In the genomic region with DNA sequence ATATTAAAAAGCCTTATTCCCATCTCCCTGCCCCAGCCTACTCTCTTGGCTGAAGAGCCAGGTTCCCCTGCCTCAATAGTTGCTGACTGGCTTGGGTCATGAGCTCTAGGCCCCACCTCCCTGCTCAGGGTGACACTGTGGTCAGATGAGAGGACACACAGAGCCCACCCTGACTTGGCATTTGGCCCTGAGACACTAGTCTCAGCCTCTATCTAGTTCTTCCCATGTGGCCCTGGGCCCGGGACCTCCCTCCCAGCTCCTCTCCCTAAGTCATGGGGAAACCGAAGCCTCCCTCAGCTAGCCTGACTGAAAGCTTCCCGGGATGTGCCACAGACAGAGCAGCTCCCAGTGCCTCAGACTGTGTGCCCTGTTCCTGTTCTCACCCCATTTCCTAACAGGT, we compare ENCODE assay signal across 27 cellular contexts. TPM values are rescaled to one million over a fixed set of nuclear protein-coding genes. Genes with fewer than 3 reads are reported as not detected.
DNase-seq lines count a peak whose midpoint lies in the region; ATAC-seq, FAIRE-seq and TF ChIP-seq lines count a peak whose summit lies in the region.
"Had no signal": no experiment of that assay in that cellular context is flagged by ENCODE, and none has a peak within 500 bp of the region (broad histone marks: within the 10 kb centered on the region; RNA-seq: fewer than 3 reads in every experiment).

No MANE protein-coding gene starts in this region.

- no peaks in the 10 kb centered on the region for H3K9me3 ChIP-seq in heart left ventricle
- H3K9me3 ChIP-seq in K562 (replicated peaks; ENCODE audit: control insufficient read depth, insufficient read depth, low read depth, low read length), result no peaks in the 10 kb centered on the region
- H3K9me3 ChIP-seq in smooth muscle cell (replicated peaks; ENCODE audit: low read depth), result no peaks in the 10 kb centered on the region
- H3K9me3 ChIP-seq: lower lobe of right lung, thyroid gland had no signal

- H3K4me1 ChIP-seq in heart left ventricle (peaks cover 3 to 84% (median 68%) of the 10 kb centered on the region in 12 donors), K562 (replicated peaks in 1 of 2; ENCODE audit: control insufficient read depth in 2 of 2, insufficient read depth in 2 of 2, low read length in 2 of 2) (peaks cover 9 to 13% of the 10 kb centered on the region in 2 experiments; a peak in 4 of 5 replicates), smooth muscle cell (ENCODE audit: low read depth) (peaks cover 30% of the 10 kb centered on the region)

- no TSS peak for BruUV-seq in K562 (replicated peaks; lab: Mats Ljungman, UMichigan)

- no peak for TF ChIP-seq EP300 in K562 (IDR thresholded peaks at IDR 0.05; ENCODE audit: low read length)

- H3F3A ChIP-seq in smooth muscle cell (ENCODE audit: low read depth), result peaks cover 31% of the 10 kb centered on the region

- no peaks in the 10 kb centered on the region for H3K9me1 ChIP-seq in K562 (ENCODE audit: control insufficient read depth, insufficient read depth, low read length)

- no peak for TF ChIP-seq POLR2A in heart left ventricle (IDR thresholded peaks at IDR 0.05)
- no peak for TF ChIP-seq POLR2A in K562 (conservative IDR thresholded peaks at IDR 0.05)

- CTCF ChIA-PET in K562 (lab: Yijun Ruan, JAX; ENCODE audit: low intra/inter-chr PET ratio), result interaction anchor here (1.8 to 2.3 kb wide), 2 partner anchors 92 to 95 kb away, joined by 19 to 27 read pairs; no protein-coding TSS in a partner anchor

- no peak for TF ChIP-seq CTCF in heart left ventricle (IDR thresholded peaks at IDR 0.05)
- no peak for TF ChIP-seq CTCF in K562 (IDR thresholded peaks at IDR 0.05 in 2 of 3, conservative IDR thresholded peaks at IDR 0.05 in 1 of 3; ENCODE audit: insufficient read depth in 2 of 3, low read depth in 1 of 3, low read length in 3 of 3)
- no peak for TF ChIP-seq CTCF in nephron (IDR thresholded peaks at IDR 0.05; ENCODE audit: unreplicated experiment in 3 of 3)
- no peak for TF ChIP-seq CTCF in smooth muscle cell (IDR thresholded peaks at IDR 0.05; ENCODE audit: borderline replicate concordance, insufficient read depth, poor library complexity, severe bottlenecking)

- H3K36me3 ChIP-seq in heart left ventricle (peaks cover 0 to 38% (median 17%) of the 10 kb centered on the region in 9 donors), K562 (ENCODE audit: control insufficient read depth, insufficient read depth, low read length) (no peaks in the 10 kb centered on the region), smooth muscle cell (ENCODE audit: low read depth) (no peaks in the 10 kb centered on the region)
- H3K36me3 ChIP-seq: thyroid gland had no signal

- no peak overlapping the region for H2AFZ ChIP-seq in K562 (ENCODE audit: low read depth, low read length)
- H2AFZ ChIP-seq in smooth muscle cell (ENCODE audit: low read depth), result no peak overlapping the region

- peak overlapping the region in 9 of 12 donors; percentile 28 to 93 (median 89) for H3K27ac ChIP-seq in heart left ventricle
- H3K27ac ChIP-seq in K562 (ENCODE audit: extremely low read depth, low read depth, low read length), result no peak overlapping the region
- peak overlapping the region; percentile 13 for H3K27ac ChIP-seq in smooth muscle cell (ENCODE audit: low read depth)
- H3K27ac ChIP-seq: thyroid gland had no signal

- intact Hi-C loops in heart left ventricle (cut with DNase I) (loop anchor here in 8 of 10 donors (2.0 to 10.0 kb wide), 7 partner anchors 47 to 200 kb away; a partner anchor contains a TSS), Right ventricle myocardium inferior (cut with DNase I) (loop anchor here (5.0 to 10.0 kb wide), 2 partner anchors 47 to 200 kb away; a partner anchor contains a TSS), K562 (cut with micrococcal nuclease) (no loop called here)

- no peak overlapping the region for H3K4me2 ChIP-seq in K562 (ENCODE audit: insufficient read depth, low read length)
- H3K4me2 ChIP-seq in smooth muscle cell, result no peak overlapping the region

- no peaks in the 10 kb centered on the region for H3K27me3 Mint-ChIP-seq in nephron (ENCODE audit: low read depth)
- H3K27me3 Mint-ChIP-seq: activated CD4-positive, alpha-beta T cell treated with anti-CD3 and anti-CD28 coated beads for 36 hours; central memory CD8-positive, alpha-beta T cell; stimulated activated naive CD8-positive, alpha-beta T cell treated with anti-CD3 and anti-CD28 coated beads, Interleukin-15, amount 100 ng/mL, for 72 hours had no signal

- H3K27me3 ChIP-seq in heart left ventricle (no peaks in the 10 kb centered on the region), K562 (ENCODE audit: control insufficient read depth in 2 of 2, insufficient read depth in 2 of 2, low read length in 2 of 2) (peaks cover 5 to 44% of the 10 kb centered on the region in 2 experiments; a peak in 4 of 5 replicates), smooth muscle cell (ENCODE audit: low read depth) (no peaks in the 10 kb centered on the region)
- H3K27me3 ChIP-seq: thyroid gland had no signal

- peaks cover 75% of the 10 kb centered on the region for H3K4me1 Mint-ChIP-seq in nephron
- H3K4me1 Mint-ChIP-seq: activated CD4-positive, alpha-beta T cell treated with anti-CD3 and anti-CD28 coated beads for 36 hours had no signal

- peaks cover 7% of the 10 kb centered on the region for H3K36me3 Mint-ChIP-seq in nephron (ENCODE audit: low read depth)
- H3K36me3 Mint-ChIP-seq: activated naive CD8-positive, alpha-beta T cell treated with anti-CD3 and anti-CD28 coated beads, Interleukin-2, amount 10 ng/mL, durations not matched to agents 7 days and 5 days had no signal

- H3K9me3 Mint-ChIP-seq in nephron, result no peaks in the 10 kb centered on the region
- H3K9me3 Mint-ChIP-seq: activated naive CD8-positive, alpha-beta T cell treated with anti-CD3 and anti-CD28 coated beads, Interleukin-2, amount 10 ng/mL, durations not matched to agents 7 days and 5 days; central memory CD8-positive, alpha-beta T cell; stimulated activated naive CD8-positive, alpha-beta T cell treated with anti-CD3 and anti-CD28 coated beads, Interleukin-15, amount 100 ng/mL, for 72 hours had no signal

- no peak for TF ChIP-seq RAD21 in K562 (CRISPR knock-in tag; conservative IDR thresholded peaks at IDR 0.05 in 1 of 2, IDR thresholded peaks at IDR 0.05 in 1 of 2)

- H4K20me1 ChIP-seq in K562 (replicated peaks; ENCODE audit: control insufficient read depth, insufficient read depth, low read length) (peaks cover 2% of the 10 kb centered on the region; the same call in 1 of the 2 replicates), smooth muscle cell (ENCODE audit: low read depth) (peaks cover 61% of the 10 kb centered on the region)

- peak overlapping the region in 1 of 3 experiments; percentile 7 for H3K4me3 Mint-ChIP-seq in nephron

- peak overlapping the region; percentile 72 to 85 (median 80) for H3K27ac Mint-ChIP-seq in nephron
- H3K27ac Mint-ChIP-seq: activated CD4-positive, alpha-beta T cell treated with anti-CD3 and anti-CD28 coated beads for 36 hours; activated naive CD8-positive, alpha-beta T cell treated with anti-CD3 and anti-CD28 coated beads, Interleukin-2, amount 10 ng/mL, durations not matched to agents 7 days and 5 days had no signal

- WGBS in heart left ventricle, 4 donors, result 68 to 87% (median 71%) methylated on average over 3 of the region's 3 CpGs
- 38% methylated on average over 3 of the region's 3 CpGs for WGBS in K562 (ENCODE audit: insufficient coverage, low coverage, missing lambda C conversion rate)
- 82% methylated on average over 3 of the region's 3 CpGs for WGBS in smooth muscle cell (ENCODE audit: low lambda C conversion rate)

- in situ Hi-C loops in K562 (cut with MboI), result loop anchor here (10.0 kb wide), 1 partner anchor 200 kb away; no protein-coding TSS in a partner anchor

- DNase-seq in heart left ventricle (peak in 1 of 5 donors; percentile 32), Right ventricle myocardium inferior (ENCODE audit: missing footprints) (no peak), K562 (ENCODE audit: extremely low read depth in 1 of 4, low spot score in 3 of 4) (no peak), smooth muscle cell (lab: John Stamatoyannopoulos, UW; ENCODE audit: unreplicated experiment) (no peak), amygdala (lab: John Stamatoyannopoulos, UW) (no peak), NCI-H1417 (lab: John Stamatoyannopoulos, UW) (no peak)
- DNase-seq: activated CD4-positive, alpha-beta T cell treated with anti-CD3 and anti-CD28 coated beads for 36 hours; activated CD8-positive, alpha-beta memory T cell treated with anti-CD3 and anti-CD28 coated beads for 24 hours; activated effector memory CD4-positive, alpha-beta T cell treated with Interleukin-2 at 50 U/mL for 16 hours; activated naive CD8-positive, alpha-beta T cell treated with anti-CD3 and anti-CD28 coated beads, Interleukin-2, amount 10 ng/mL, durations not matched to agents 7 days and 5 days; dermis blood vessel endothelial cell; lower lobe of right lung; NCI-H1092; NCI-H187 treated with DMSO at 0.1 percent for 48 hours; NCI-H526; small intestine; stimulated activated CD4-positive, alpha-beta T cell treated with anti-CD3 and anti-CD28 coated beads, Interleukin-1b, Interleukin-23, amount 100 ng/mL, for 48 hours; stimulated activated CD8-positive, alpha-beta memory T cell treated with anti-CD3 and anti-CD28 coated beads, Interleukin-4, amount 100 ng/mL, for 48 hours; stimulated activated naive CD8-positive, alpha-beta T cell treated with anti-CD3 and anti-CD28 coated beads, Interleukin-15, amount 100 ng/mL, for 72 hours; thyroid gland had no signal

- H3K4me3 ChIP-seq in heart left ventricle, result no peak overlapping the region
- no peak overlapping the region for H3K4me3 ChIP-seq in K562
- H3K4me3 ChIP-seq in smooth muscle cell, result no peak overlapping the region
- H3K4me3 ChIP-seq: lower lobe of right lung, thyroid gland had no signal

- no peaks in the 10 kb centered on the region for H3K79me2 ChIP-seq in K562 (ENCODE audit: control insufficient read depth, insufficient read depth, low read length)
- H3K79me2 ChIP-seq in smooth muscle cell (ENCODE audit: low read depth), result peaks cover 38% of the 10 kb centered on the region

- H3K9ac ChIP-seq in K562 (ENCODE audit: insufficient read depth in 1 of 2, low read depth in 2 of 2, low read length in 2 of 2) (no peak overlapping the region), smooth muscle cell (ENCODE audit: low read depth) (no peak overlapping the region)

- POLR2A ChIA-PET in K562 (lab: Yijun Ruan, JAX), result interaction anchor here (1.4 kb wide), 1 partner anchor 95 kb away, joined by 4 read pairs; no protein-coding TSS in a partner anchor

- no peak for FAIRE-seq in K562 (lab: Jason Lieb, UNC)
- FAIRE-seq: keratinocyte, small intestine had no signal

- ATAC-seq in heart left ventricle (no peak), Right ventricle myocardium inferior (no peak), K562 (no peak), HG02610 (IDR thresholded peaks at IDR 0.05; ENCODE audit: unreplicated experiment) (no peak)
- ATAC-seq: activated CD4-positive, alpha-beta T cell treated with anti-CD3 and anti-CD28 coated beads for 36 hours; lower lobe of right lung; stimulated activated naive CD8-positive, alpha-beta T cell treated with anti-CD3 and anti-CD28 coated beads, Interleukin-15, amount 100 ng/mL, for 72 hours had no signal

RNA-seq across cellular contexts. Expression of a gene that starts 5.8 kb away (rescaled TPM):
- total RNA-seq in heart left ventricle, result 10 to 100 TPM in 1 of 9 donors, 1 to 10 TPM in 8; 1.8 to 10.2 (median 5.1) TPM
- 1 to 10 TPM; 1.2 to 4.6 TPM for polyA plus RNA-seq in heart left ventricle
- total RNA-seq in Right ventricle myocardium inferior, result 5.5 TPM
- not detected in 2 replicates for total RNA-seq in K562 (2011; cell fraction: chromatin; rRNA removed; ENCODE audit: low replicate concordance)
- total RNA-seq in K562 (2011; cell fraction: nucleolus; rRNA removed), result not detected in 2 replicates
- not detected in 2 replicates for total RNA-seq in K562 (2011; cell fraction: nucleoplasm; rRNA removed)
- total RNA-seq in K562 (2014; rRNA removed), result not detected in 2 replicates
- total RNA-seq in K562 (2014; rRNA removed; fragmentation: Illumina TruSeq; extraction: Trizol), result not detected in 2 replicates
- total RNA-seq in K562 (2015; rRNA removed; fragmentation: Illumina TruSeq; extraction: Trizol), result not detected in 2 replicates
- total RNA-seq in K562 (2021), result not detected in 2 replicates
- not detected in 2 replicates for polyA plus RNA-seq in K562 (2011; rRNA removed)
- polyA plus RNA-seq in K562 (2011; cell fraction: cytosol; rRNA removed), result 0.01 TPM in 1 of 2 replicates, not detected in the other
- polyA plus RNA-seq in K562 (2011; cell fraction: nucleus; rRNA removed), result not detected in 2 replicates
- not detected in 2 replicates for polyA plus RNA-seq in K562 (2012)
- polyA plus RNA-seq in K562 (2014; fragmentation: Illumina TruSeq; extraction: Trizol), result not detected in 2 replicates
- polyA plus RNA-seq in K562 (2014; fragmentation: Nextera tagmentation; extraction: Ambion mirVana), result not detected
- not detected in 2 replicates for polyA plus RNA-seq in K562 (2014; rRNA removed)
- not detected in 2 replicates for polyA minus RNA-seq in K562 (2011; rRNA and poly(A)+ RNA removed)
- polyA minus RNA-seq in K562 (2011; cell fraction: cytosol; rRNA and poly(A)+ RNA removed), result not detected in 2 replicates
- polyA minus RNA-seq in K562 (2011; cell fraction: nucleus; rRNA and poly(A)+ RNA removed), result not detected in 2 replicates
- 6.4 and 8.2 TPM in 2 replicates for total RNA-seq in smooth muscle cell
- 7.9 and 12.2 TPM in 2 replicates for polyA plus RNA-seq in smooth muscle cell
- total RNA-seq: mononuclear cell; SK-MEL-5; T-helper 1 cell treated with Interleukin-12 subunit alpha and Interleukin-12 subunit beta and Interleukin-4 antibody, amounts not matched to agents 30 ng/mL and 1 ng/mL, for 36 hours had no signal

RNA-seq across cellular contexts. Expression of a gene that starts 14.8 kb away (rescaled TPM):
- total RNA-seq in heart left ventricle, result 100 to 1,000 TPM; 444 to 782 (median 590) TPM
- polyA plus RNA-seq in heart left ventricle, result 100 to 1,000 TPM; 304 to 791 TPM
- total RNA-seq in Right ventricle myocardium inferior, result 587 TPM
- total RNA-seq in K562 (2011; cell fraction: chromatin; rRNA removed; ENCODE audit: low replicate concordance), result 0.09 and 0.19 TPM in 2 replicates
- total RNA-seq in K562 (2011; cell fraction: nucleolus; rRNA removed), result 0.13 and 0.17 TPM in 2 replicates
- total RNA-seq in K562 (2011; cell fraction: nucleoplasm; rRNA removed), result 0.23 and 0.29 TPM in 2 replicates
- total RNA-seq in K562 (2014; rRNA removed), result 0.04 TPM in 1 of 2 replicates, not detected in the other
- total RNA-seq in K562 (2014; rRNA removed; fragmentation: Illumina TruSeq; extraction: Trizol), result not detected in 2 replicates
- not detected in 2 replicates for total RNA-seq in K562 (2015; rRNA removed; fragmentation: Illumina TruSeq; extraction: Trizol)
- total RNA-seq in K562 (2021), result 0.31 and 0.36 TPM in 2 replicates
- 0.03 and 0.05 TPM in 2 replicates for polyA plus RNA-seq in K562 (2011; rRNA removed)
- 0.31 and 0.44 TPM in 2 replicates for polyA plus RNA-seq in K562 (2011; cell fraction: cytosol; rRNA removed)
- polyA plus RNA-seq in K562 (2011; cell fraction: nucleus; rRNA removed), result 0.04 and 0.09 TPM in 2 replicates
- polyA plus RNA-seq in K562 (2012), result 0.12 and 0.17 TPM in 2 replicates
- 0.03 and 0.10 TPM in 2 replicates for polyA plus RNA-seq in K562 (2014; fragmentation: Illumina TruSeq; extraction: Trizol)
- under 1 TPM in 1 of 2 experiments, not detected in 1; 0.03 TPM for polyA plus RNA-seq in K562 (2014; fragmentation: Nextera tagmentation; extraction: Ambion mirVana)
- 0.01 TPM in 1 of 2 replicates, not detected in the other for polyA plus RNA-seq in K562 (2014; rRNA removed)
- 0.03 and 0.07 TPM in 2 replicates for polyA minus RNA-seq in K562 (2011; rRNA and poly(A)+ RNA removed)
- not detected in 2 replicates for polyA minus RNA-seq in K562 (2011; cell fraction: cytosol; rRNA and poly(A)+ RNA removed)
- 0.11 and 0.13 TPM in 2 replicates for polyA minus RNA-seq in K562 (2011; cell fraction: nucleus; rRNA and poly(A)+ RNA removed)
- 30.5 and 46.4 TPM in 2 replicates for total RNA-seq in smooth muscle cell
- polyA plus RNA-seq in smooth muscle cell, result 34.2 and 36.9 TPM in 2 replicates
- total RNA-seq: SK-MEL-5; T-helper 1 cell treated with Interleukin-12 subunit alpha and Interleukin-12 subunit beta and Interleukin-4 antibody, amounts not matched to agents 30 ng/mL and 1 ng/mL, for 36 hours had no signal

RNA-seq across cellular contexts. Expression of a gene that starts 45.6 kb away (rescaled TPM):
- total RNA-seq in heart left ventricle (10 to 100 TPM; 23.5 to 42.3 (median 28.0) TPM), Right ventricle myocardium inferior (30.5 TPM), K562 (2014; rRNA removed) (31.3 and 41.6 TPM in 2 replicates), K562 (2014; rRNA removed; fragmentation: Illumina TruSeq; extraction: Trizol) (43.7 and 46.8 TPM in 2 replicates), K562 (2015; rRNA removed; fragmentation: Illumina TruSeq; extraction: Trizol) (44.8 and 45.1 TPM in 2 replicates), K562 (2021) (51.3 and 53.5 TPM in 2 replicates), smooth muscle cell (64.0 and 66.6 TPM in 2 replicates)
- polyA plus RNA-seq in heart left ventricle (10 to 100 TPM; 19.2 to 24.6 TPM), K562 (2011; rRNA removed) (69.9 and 77.7 TPM in 2 replicates), K562 (2014; fragmentation: Illumina TruSeq; extraction: Trizol) (73.9 and 82.2 TPM in 2 replicates), K562 (2014; fragmentation: Nextera tagmentation; extraction: Ambion mirVana) (10 to 100 TPM; 33.6 to 65.3 TPM), K562 (2014; rRNA removed) (37.1 and 38.3 TPM in 2 replicates), smooth muscle cell (48.6 and 62.9 TPM in 2 replicates)
- total RNA-seq in K562 (2011; cell fraction: chromatin; rRNA removed; ENCODE audit: low replicate concordance), result 88.0 and 96.4 TPM in 2 replicates
- total RNA-seq in K562 (2011; cell fraction: nucleolus; rRNA removed), result 58.2 and 60.2 TPM in 2 replicates
- 61.2 and 66.5 TPM in 2 replicates for total RNA-seq in K562 (2011; cell fraction: nucleoplasm; rRNA removed)
- 24.7 and 43.4 TPM in 2 replicates for polyA plus RNA-seq in K562 (2011; cell fraction: cytosol; rRNA removed)
- polyA plus RNA-seq in K562 (2011; cell fraction: nucleus; rRNA removed), result 77.9 and 106 TPM in 2 replicates
- 46.4 and 48.3 TPM in 2 replicates for polyA plus RNA-seq in K562 (2012)
- polyA minus RNA-seq in K562 (2011; rRNA and poly(A)+ RNA removed), result 46.0 and 55.8 TPM in 2 replicates
- 23.2 and 30.1 TPM in 2 replicates for polyA minus RNA-seq in K562 (2011; cell fraction: cytosol; rRNA and poly(A)+ RNA removed)
- polyA minus RNA-seq in K562 (2011; cell fraction: nucleus; rRNA and poly(A)+ RNA removed), result 30.6 and 46.1 TPM in 2 replicates

Comparison
In these comparisons a context has a peak if more than half of its experiments do, and no peak if none do; other contexts are left out.
1. RNA of a gene that starts 14.8 kb away (total RNA-seq): 444 to 782 TPM in heart left ventricle, 587 TPM in Right ventricle myocardium inferior (single experiment) and 30.5 to 46.4 TPM in smooth muscle cell; 0.04 to 0.36 TPM in K562; every median in the first group is over 10 times any median in the second.